ENCODE assay signal across 17 cellular contexts in genomic region chr2:147430408-147430807, GRCh38.
"Had no signal": no experiment of that assay in that cellular context is flagged by ENCODE, and none has a peak within 500 bp of the region (broad histone marks: within the 10 kb centered on the region; RNA-seq: fewer than 3 reads in every experiment).

No MANE protein-coding gene starts in this region.

- H3K4me1 ChIP-seq: thyroid gland had no signal

- H3K9me3 Mint-ChIP-seq: activated naive CD4-positive, alpha-beta T cell treated with anti-CD3 and anti-CD28 coated beads, Interleukin-2, amount 50 U/mL, for 72 hours; endodermal cell; stimulated activated memory B cell treated with anti-CD40 and anti-IgM and Interleukin-4, amounts not matched to agents 10 μg/mL and 1 μg/mL and 100 μg/mL, for 72 hours had no signal

- H3K36me3 ChIP-seq: gastrocnemius medialis, heart right ventricle, ovary, sigmoid colon, thyroid gland had no signal

- H3K27ac Mint-ChIP-seq: activated CD8-positive, alpha-beta T cell treated with anti-CD3 and anti-CD28 coated beads, Interleukin-2, amount 10 ng/mL, durations not matched to agents 7 days and 5 days; activated naive CD4-positive, alpha-beta T cell treated with anti-CD3 and anti-CD28 coated beads, Interleukin-2, amount 50 U/mL, for 72 hours; endodermal cell; stimulated activated memory B cell treated with anti-CD40 and anti-IgM and Interleukin-4, amounts not matched to agents 10 μg/mL and 1 μg/mL and 100 μg/mL, for 72 hours; WTC11 had no signal

- H3K4me3 Mint-ChIP-seq: activated CD8-positive, alpha-beta T cell treated with anti-CD3 and anti-CD28 coated beads, Interleukin-2, amount 10 ng/mL, durations not matched to agents 7 days and 5 days; endodermal cell; naive thymus-derived CD4-positive, alpha-beta T cell; stimulated activated memory B cell treated with anti-CD40 and anti-IgM and Interleukin-4, amounts not matched to agents 10 μg/mL and 1 μg/mL and 100 μg/mL, for 72 hours; WTC11 had no signal

- H3K4me3 ChIP-seq: dorsolateral prefrontal cortex, gastrocnemius medialis, heart right ventricle, ovary, sigmoid colon, thyroid gland had no signal

- H3K27me3 ChIP-seq: dorsolateral prefrontal cortex, gastrocnemius medialis, heart right ventricle, ovary, sigmoid colon, thyroid gland had no signal

- ATAC-seq: activated CD8-positive, alpha-beta T cell treated with anti-CD3 and anti-CD28 coated beads, Interleukin-2, amount 10 ng/mL, durations not matched to agents 7 days and 5 days; activated naive CD4-positive, alpha-beta T cell treated with anti-CD3 and anti-CD28 coated beads, Interleukin-2, amount 50 U/mL, for 72 hours; gastrocnemius medialis; heart right ventricle; naive thymus-derived CD4-positive, alpha-beta T cell; stimulated activated memory B cell treated with anti-CD40 and anti-IgM and Interleukin-4, amounts not matched to agents 10 μg/mL and 1 μg/mL and 100 μg/mL, for 72 hours; WTC11 had no signal

- H3K27ac ChIP-seq: dorsolateral prefrontal cortex, gastrocnemius medialis, heart right ventricle, ovary, sigmoid colon, thyroid gland had no signal

- H3K9me3 ChIP-seq: gastrocnemius medialis, heart right ventricle, ovary, sigmoid colon, thyroid gland had no signal

- H3K4me1 Mint-ChIP-seq: naive thymus-derived CD4-positive, alpha-beta T cell; stimulated activated memory B cell treated with anti-CD40 and anti-IgM and Interleukin-4, amounts not matched to agents 10 μg/mL and 1 μg/mL and 100 μg/mL, for 72 hours had no signal

- DNase-seq: activated CD4-positive, alpha-beta T cell treated with anti-CD3 and anti-CD28 coated beads for 48 hours; activated CD8-positive, alpha-beta memory T cell treated with anti-CD3 and anti-CD28 coated beads, Interleukin-2, amount 50 U/mL, for 4 hours; activated CD8-positive, alpha-beta T cell treated with anti-CD3 and anti-CD28 coated beads, Interleukin-2, amount 10 ng/mL, durations not matched to agents 7 days and 5 days; activated effector memory CD4-positive, alpha-beta T cell treated with anti-CD3 and anti-CD28 coated beads, Interleukin-2, amount 50 U/mL, for 16 hours; activated T-cell treated with anti-CD3 and anti-CD28 coated beads, Interleukin-2, amount 50 U/mL, for 48 hours; dorsolateral prefrontal cortex; endodermal cell; gastrocnemius medialis; heart right ventricle; naive thymus-derived CD4-positive, alpha-beta T cell; ovary; sigmoid colon; stimulated activated CD4-positive, alpha-beta T cell treated with anti-CD3 and anti-CD28 coated beads, Interleukin-2, amount 100 ng/mL, for 24 hours; thyroid gland had no signal

- H3K27me3 Mint-ChIP-seq: naive thymus-derived CD4-positive, alpha-beta T cell; stimulated activated memory B cell treated with anti-CD40 and anti-IgM and Interleukin-4, amounts not matched to agents 10 μg/mL and 1 μg/mL and 100 μg/mL, for 72 hours had no signal

- H3K36me3 Mint-ChIP-seq: activated naive CD4-positive, alpha-beta T cell treated with anti-CD3 and anti-CD28 coated beads, Interleukin-2, amount 50 U/mL, for 72 hours; stimulated activated memory B cell treated with anti-CD40 and anti-IgM and Interleukin-4, amounts not matched to agents 10 μg/mL and 1 μg/mL and 100 μg/mL, for 72 hours; WTC11 had no signal
